8 cellular contexts compared by ENCODE assay signal in genomic region chr14:75453817-75454434, GRCh38. TPM values are rescaled to one million over a fixed set of nuclear protein-coding genes. Genes with fewer than 3 reads are reported as not detected.
DNase-seq lines count a peak whose midpoint lies in the region; ATAC-seq and TF ChIP-seq lines count a peak whose summit lies in the region.

No MANE protein-coding gene starts in this region.

- H3K27me3 ChIP-seq in Caco-2 (replicated peaks; ENCODE audit: control insufficient read depth, insufficient read depth, low read length) = no peaks in the 10 kb centered on the region
- no peaks in the 10 kb centered on the region for H3K27me3 ChIP-seq in naive thymus-derived CD4-positive, alpha-beta T cell (ENCODE audit: control insufficient read depth in 2 of 2, insufficient read depth in 2 of 2, low read length in 2 of 2)

- CTCF ChIA-PET in Caco-2 (lab: Charles Lee) = interaction anchor here (0.6 to 2.3 kb wide), 3 partner anchors 67 to 148 kb away, joined by 3 to 9 read pairs (median 7); no protein-coding TSS in a partner anchor
- CTCF ChIA-PET in naive thymus-derived CD4-positive, alpha-beta T cell (lab: Charles Lee) = interaction anchor here (0.6 to 1.5 kb wide), 6 partner anchors 55 to 149 kb away, joined by 3 to 11 read pairs (median 4); no protein-coding TSS in a partner anchor

- peaks cover 97% of the 10 kb centered on the region for H3K36me3 Mint-ChIP-seq in Caco-2 (ENCODE audit: insufficient read depth, unreplicated experiment)
- H3K36me3 Mint-ChIP-seq in activated T-helper 17 cell treated with anti-CD3 and anti-CD28 coated beads, Interleukin-2, amount 50 U/mL, for 72 hours (ENCODE audit: low read depth) = no peaks in the 10 kb centered on the region
- no peaks in the 10 kb centered on the region for H3K36me3 Mint-ChIP-seq in naive thymus-derived CD4-positive, alpha-beta T cell

- no peak overlapping the region for H3K4me3 ChIP-seq in Caco-2 (ENCODE audit: low read depth, low read length)
- H3K4me3 ChIP-seq in naive thymus-derived CD4-positive, alpha-beta T cell (ENCODE audit: low read length) = no peak overlapping the region

- no peak for DNase-seq in Caco-2
- DNase-seq in naive thymus-derived CD4-positive, alpha-beta T cell = peak in 5 of 9 donors; percentile 8 to 48 (median 16)
- DNase-seq in OCI-M2 (lab: John Stamatoyannopoulos, UW; ENCODE audit: unreplicated experiment) = no peak
- no peak for DNase-seq in dedifferentiated amniotic fluid mesenchymal stem cell (ENCODE audit: extremely low spot score)
- no peak for DNase-seq in D341Med (ENCODE audit: low spot score)

- H3K27ac ChIP-seq in naive thymus-derived CD4-positive, alpha-beta T cell (ENCODE audit: low read depth, low read length) = no peak overlapping the region

- no peak for TF ChIP-seq CTCF in Caco-2 (IDR thresholded peaks at IDR 0.05; ENCODE audit: insufficient read depth in 1 of 2, low read depth in 1 of 2, low read length in 1 of 2, severe bottlenecking in 1 of 2, unreplicated experiment in 1 of 2)

- H3K4me1 Mint-ChIP-seq in Caco-2 (ENCODE audit: low read depth, unreplicated experiment) = peaks cover 56% of the 10 kb centered on the region
- peaks cover 4% of the 10 kb centered on the region for H3K4me1 Mint-ChIP-seq in activated T-helper 17 cell treated with anti-CD3 and anti-CD28 coated beads, Interleukin-2, amount 50 U/mL, for 72 hours
- H3K4me1 Mint-ChIP-seq in naive thymus-derived CD4-positive, alpha-beta T cell = peaks cover 0 to 10% (median 5%) of the 10 kb centered on the region in 7 donors

- H3K27me3 Mint-ChIP-seq in Caco-2 (ENCODE audit: insufficient read depth, unreplicated experiment) = no peaks in the 10 kb centered on the region
- H3K27me3 Mint-ChIP-seq in activated T-helper 17 cell treated with anti-CD3 and anti-CD28 coated beads, Interleukin-2, amount 50 U/mL, for 72 hours = peaks cover 13% of the 10 kb centered on the region
- H3K27me3 Mint-ChIP-seq in naive thymus-derived CD4-positive, alpha-beta T cell = peaks cover 0 to 7% (median 0%) of the 10 kb centered on the region in 5 donors

- POLR2A ChIA-PET in Caco-2 (lab: Charles Lee) = interaction anchor here (0.6 to 1.1 kb wide), 3 partner anchors 11 to 355 kb away, joined by 3 to 8 read pairs (median 4); partner anchors contain the start of gene JDP2
- POLR2A ChIA-PET in naive thymus-derived CD4-positive, alpha-beta T cell (lab: Charles Lee) = no interaction called here

- ATAC-seq in GM21825 (IDR thresholded peaks at IDR 0.05; ENCODE audit: unreplicated experiment) (peak; percentile 51), GM19328 (IDR thresholded peaks at IDR 0.05; ENCODE audit: unreplicated experiment) (no peak)
- ATAC-seq in activated T-helper 17 cell treated with anti-CD3 and anti-CD28 coated beads, Interleukin-2, amount 50 U/mL, for 72 hours (replicated peaks) = no peak
- ATAC-seq in naive thymus-derived CD4-positive, alpha-beta T cell = no peak

- intact Hi-C loops in Caco-2 (cut with micrococcal nuclease; ENCODE audit: unreplicated experiment) = loop anchor here (1.0 to 2.0 kb wide), 4 partner anchors 21 to 147 kb away; no protein-coding TSS in a partner anchor
- intact Hi-C loops in naive thymus-derived CD4-positive, alpha-beta T cell (cut with micrococcal nuclease) = loop anchor here (1.0 kb wide), 2 partner anchors 147 to 322 kb away; no protein-coding TSS in a partner anchor

- BruUV-seq in Caco-2 (replicated peaks; lab: Mats Ljungman, UMichigan) = no TSS peak

- H3K36me3 ChIP-seq in Caco-2 (ENCODE audit: control insufficient read depth, insufficient read depth, low read length) = no peaks in the 10 kb centered on the region; the same call in 1 of the 2 replicates
- H3K36me3 ChIP-seq in naive thymus-derived CD4-positive, alpha-beta T cell (ENCODE audit: control insufficient read depth in 2 of 3, insufficient read depth in 3 of 3, low read length in 3 of 3) = no peaks in the 10 kb centered on the region

- H3K9me3 ChIP-seq in Caco-2 = no peaks in the 10 kb centered on the region
- H3K9me3 ChIP-seq in naive thymus-derived CD4-positive, alpha-beta T cell (ENCODE audit: control insufficient read depth in 2 of 3, low read length in 3 of 3) = no peaks in the 10 kb centered on the region

- H3K4me1 ChIP-seq in Caco-2 = peaks cover 69% of the 10 kb centered on the region
- H3K4me1 ChIP-seq in naive thymus-derived CD4-positive, alpha-beta T cell (ENCODE audit: control insufficient read depth in 2 of 2, insufficient read depth in 2 of 2, low read length in 2 of 2) = no peaks in the 10 kb centered on the region

- peak overlapping the region; percentile 83 for H3K27ac Mint-ChIP-seq in Caco-2 (ENCODE audit: unreplicated experiment)
- H3K27ac Mint-ChIP-seq in activated T-helper 17 cell treated with anti-CD3 and anti-CD28 coated beads, Interleukin-2, amount 50 U/mL, for 72 hours = peak overlapping the region; percentile 28
- peak overlapping the region in 1 of 9 donors; percentile 19 for H3K27ac Mint-ChIP-seq in naive thymus-derived CD4-positive, alpha-beta T cell

- H3K9me3 Mint-ChIP-seq in Caco-2 (ENCODE audit: unreplicated experiment) = no peaks in the 10 kb centered on the region
- H3K9me3 Mint-ChIP-seq in activated T-helper 17 cell treated with anti-CD3 and anti-CD28 coated beads, Interleukin-2, amount 50 U/mL, for 72 hours = no peaks in the 10 kb centered on the region
- no peaks in the 10 kb centered on the region for H3K9me3 Mint-ChIP-seq in naive thymus-derived CD4-positive, alpha-beta T cell

- H3K4me3 Mint-ChIP-seq in Caco-2 (ENCODE audit: unreplicated experiment) = no peak overlapping the region
- no peak overlapping the region for H3K4me3 Mint-ChIP-seq in activated T-helper 17 cell treated with anti-CD3 and anti-CD28 coated beads, Interleukin-2, amount 50 U/mL, for 72 hours
- H3K4me3 Mint-ChIP-seq in naive thymus-derived CD4-positive, alpha-beta T cell = no peak overlapping the region

RNA-seq across cellular contexts. Expression of gene JDP2, which starts 26.1 kb away (rescaled TPM):
- total RNA-seq in Caco-2 (2022) = 95.7 TPM in 2 replicates
- total RNA-seq in activated T-helper 17 cell treated with anti-CD3 and anti-CD28 coated beads, Interleukin-2, amount 50 U/mL, for 72 hours = 1 to 10 TPM in 1 of 2 donors, under 1 TPM in 1; 0.61 to 1.1 TPM
- 10 to 100 TPM in 1 of 5 experiments, 1 to 10 TPM in 2, under 1 TPM in 2; 0.86 to 29.0 (median 1.5) TPM for total RNA-seq in naive thymus-derived CD4-positive, alpha-beta T cell
- polyA plus RNA-seq in naive thymus-derived CD4-positive, alpha-beta T cell = not detected

Comparison
In these comparisons a context has a peak if more than half of its experiments do, and no peak if none do; other contexts are left out.
1. DNase-seq: peak in naive thymus-derived CD4-positive, alpha-beta T cell (5 of 9); none in Caco-2 (0 of 2), OCI-M2 (single experiment), dedifferentiated amniotic fluid mesenchymal stem cell (single experiment) and D341Med (single experiment).